ENCODE assay signal across 8 cellular contexts in the genomic region with DNA sequence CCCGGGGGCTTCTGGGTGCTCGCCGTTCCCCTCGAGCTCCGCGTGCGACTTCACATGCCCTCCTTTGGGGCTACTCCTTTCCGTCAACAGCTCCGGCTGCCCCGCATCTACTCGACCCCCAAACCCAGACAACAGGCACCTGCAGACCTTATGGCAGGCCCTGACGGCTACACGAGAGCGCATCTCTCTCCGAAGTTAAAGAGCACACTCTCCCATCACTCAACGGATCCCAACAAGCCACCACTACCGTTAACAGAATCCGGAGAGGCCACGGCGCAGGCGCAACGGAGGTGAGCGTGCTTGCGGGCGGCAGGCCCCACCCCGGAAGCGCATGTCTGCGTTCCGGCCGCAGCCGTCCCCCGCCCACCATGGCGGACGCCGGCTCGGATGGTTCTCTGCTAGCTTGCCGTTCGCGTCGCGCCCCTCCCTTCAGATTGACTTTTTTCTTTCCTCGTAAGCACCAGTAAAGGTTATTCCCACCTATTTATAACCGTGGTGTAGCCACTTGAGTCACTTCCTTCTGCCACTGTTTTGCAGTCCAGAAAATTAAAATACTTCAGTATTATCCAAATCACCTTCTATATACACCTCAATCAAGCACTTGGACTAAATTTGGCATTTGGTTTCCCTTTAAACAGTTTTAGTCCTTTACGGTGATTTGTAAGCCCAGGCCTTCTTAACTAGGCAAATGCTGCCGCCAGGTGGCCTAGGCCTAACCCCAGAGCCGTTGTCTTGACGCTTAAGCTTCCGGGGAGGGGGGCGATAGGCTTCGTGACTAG. TPM values are rescaled to one million over a fixed set of nuclear protein-coding genes. Genes with fewer than 3 reads are reported as not detected.
A peak's percentile ranks its signal among the peaks of the same experiment; 100 is the strongest.
DNase-seq lines count a peak whose midpoint lies in the region; ATAC-seq and TF ChIP-seq lines count a peak whose summit lies in the region.

A gene (minus strand): TSS at position 269 of the 779 bp plus-strand sequence. CDS start 86 bp downstream, at position 183.

- no peaks in the 10 kb centered on the region for H3K27me3 ChIP-seq in fibroblast of lung (ENCODE audit: control insufficient read depth, insufficient read depth, low read length)

- H3K4me3 ChIP-seq in LNCaP clone FGC (ENCODE audit: low read depth, low read length) (peak within 1 kb of the TSS; percentile 83), fibroblast of lung (replicated peaks in 1 of 4; ENCODE audit: control extremely low read depth in 1 of 4, insufficient read depth in 1 of 4, low read depth in 3 of 4, low read length in 4 of 4) (peak within 1 kb of the TSS; percentile 73 to 98 (median 89))

- no peaks in the 10 kb centered on the region for H3K27me3 Mint-ChIP-seq in natural killer cell (ENCODE audit: low read depth in 2 of 2)

- H3K9me3 Mint-ChIP-seq in natural killer cell: no peaks in the 10 kb centered on the region

- H3K27ac ChIP-seq in fibroblast of lung (ENCODE audit: insufficient read depth, low read length): peak within 1 kb of the TSS; percentile 81

- H4K20me1 ChIP-seq in fibroblast of lung (ENCODE audit: control insufficient read depth, extremely low read depth, insufficient read depth, low read length): peaks cover 3% of the 10 kb centered on the region

- peak within 1 kb of the TSS; percentile 73 for H3K9ac ChIP-seq in fibroblast of lung (ENCODE audit: insufficient read depth, low read length)

- peaks cover 14% of the 10 kb centered on the region for H3K36me3 ChIP-seq in fibroblast of lung (ENCODE audit: control insufficient read depth, insufficient read depth, low read length)

- peak within 1 kb of the TSS; percentile 100 for H3K4me3 Mint-ChIP-seq in natural killer cell

- peak; percentile 43 for TF ChIP-seq CTCF in LNCaP clone FGC (IDR thresholded peaks at IDR 0.05; ENCODE audit: control insufficient read depth, extremely low read depth, insufficient read depth)
- peak; percentile 52 to 55 for TF ChIP-seq CTCF in fibroblast of lung (conservative IDR thresholded peaks at IDR 0.05 in 1 of 2, IDR thresholded peaks at IDR 0.05 in 1 of 2; ENCODE audit: low read depth in 1 of 2, low read length in 2 of 2)
- TF ChIP-seq CTCF in natural killer cell (IDR thresholded peaks at IDR 0.05): peak; percentile 53

- intact Hi-C loops in natural killer cell (cut with micrococcal nuclease): loop anchor here (1.0 kb wide), 1 partner anchor 9 kb away; a partner anchor contains a TSS

- ATAC-seq in natural killer cell: peak; percentile 75 to 92 (median 82)

- H3K4me1 ChIP-seq in fibroblast of lung (ENCODE audit: control insufficient read depth, extremely low read depth, insufficient read depth, low read length): peaks cover 2% of the 10 kb centered on the region

- peak within 1 kb of the TSS; percentile 98 for H3K4me2 ChIP-seq in fibroblast of lung (ENCODE audit: extremely low read depth, insufficient read depth, low read length)

- peak within 1 kb of the TSS; percentile 66 for H2AFZ ChIP-seq in fibroblast of lung (ENCODE audit: low read length)

- DNase-seq in ELR (ENCODE audit: low read depth) (peak; percentile 98), H4 (ENCODE audit: low spot score) (peak; percentile 95), LNCaP clone FGC (ENCODE audit: low read depth) (peak; percentile 73), RPMI8226 (peak; percentile 97), fibroblast of lung (ENCODE audit: low read depth in 2 of 2) (peak; percentile 91 to 93), natural killer cell (peak; percentile 94)
- peak; percentile 92 to 94 for DNase-seq in activated T-helper 1 cell treated with anti-CD3 and anti-CD28 coated beads, Interleukin-2, amount 50 U/mL, for 16 hours (ENCODE audit: low read depth in 1 of 2, low spot score in 1 of 2)
- DNase-seq in stimulated activated naive CD4-positive, alpha-beta T cell (lab: John Stamatoyannopoulos, UW): peak; percentile 88 to 94 (median 94)

- peaks cover 63 to 73% of the 10 kb centered on the region in 2 donors for H3K4me1 Mint-ChIP-seq in natural killer cell

- no peaks in the 10 kb centered on the region for H3K9me3 ChIP-seq in fibroblast of lung (ENCODE audit: control insufficient read depth, insufficient read depth, low read depth, low read length)

- peaks cover 38% of the 10 kb centered on the region for H3K36me3 Mint-ChIP-seq in natural killer cell

- peaks cover 35% of the 10 kb centered on the region for H3K79me2 ChIP-seq in fibroblast of lung (ENCODE audit: control insufficient read depth, insufficient read depth, low read length)

- peak within 1 kb of the TSS; percentile 97 to 99 for H3K27ac Mint-ChIP-seq in natural killer cell

RNA-seq across cellular contexts. Expression of the gene that starts here (rescaled TPM):
- total RNA-seq in H4 (2014; rRNA removed; shearing (Covaris generic)): 11.8 and 40.1 TPM in 2 replicates
- total RNA-seq in fibroblast of lung (21.3 and 24.9 TPM in 2 replicates), natural killer cell (10 to 100 TPM; 34.7 to 65.3 (median 41.2) TPM)
- 5.3 and 6.9 TPM in 2 replicates for polyA plus RNA-seq in fibroblast of lung
- polyA plus RNA-seq in fibroblast of lung (2012): 5.1 and 5.9 TPM in 2 replicates
- polyA minus RNA-seq in fibroblast of lung (ENCODE audit: low replicate concordance): 0.96 and 8.8 TPM in 2 replicates

Comparison
In these comparisons a context has a peak if more than half of its experiments do, and no peak if none do; other contexts are left out.
1. Peak in every context shown above with its lines: DNase-seq, ATAC-seq, H3K4me3 ChIP-seq and H3K27ac ChIP-seq.